In genomic region chr13:113770441-113770840, GRCh38 we compare ENCODE assay signal across 13 cellular contexts. TPM values are rescaled to one million over a fixed set of nuclear protein-coding genes. Genes with fewer than 3 reads are reported as not detected.
DNase-seq lines count a peak whose midpoint lies in the region; ATAC-seq and TF ChIP-seq lines count a peak whose summit lies in the region.
"Had no signal": no experiment of that assay in that cellular context is flagged by ENCODE, and none has a peak within 500 bp of the region (broad histone marks: within the 10 kb centered on the region; RNA-seq: fewer than 3 reads in every experiment).

No MANE protein-coding gene starts in this region.

- no peaks in the 10 kb centered on the region for H3K36me3 Mint-ChIP-seq in endodermal cell (ENCODE audit: low read depth)
- no peaks in the 10 kb centered on the region for H3K36me3 Mint-ChIP-seq in activated T-cell treated with anti-CD3 and anti-CD28 coated beads, Interleukin-2, amount 50 U/mL, for 24 hours (ENCODE audit: low read depth)
- H3K36me3 Mint-ChIP-seq: CD4-positive, CD25-positive, alpha-beta regulatory T cell had no signal

- ATAC-seq in upper lobe of right lung: no peak
- no peak for ATAC-seq in HG03095 (IDR thresholded peaks at IDR 0.05; ENCODE audit: unreplicated experiment)
- ATAC-seq: HCT116 had no signal

- H3K79me2 ChIP-seq in osteoblast (ENCODE audit: insufficient read depth, low read length): no peaks in the 10 kb centered on the region

- H3K27ac ChIP-seq in endodermal cell (ENCODE audit: low read depth, low read length) (no peak overlapping the region), osteoblast (ENCODE audit: low read depth, low read length) (no peak overlapping the region), upper lobe of right lung (no peak overlapping the region)
- H3K27ac ChIP-seq: 22Rv1 had no signal

- H3K27me3 ChIP-seq in endodermal cell (ENCODE audit: control insufficient read depth, insufficient read depth, low read length, poor library complexity, severe bottlenecking): peaks cover 4% of the 10 kb centered on the region
- H3K27me3 ChIP-seq in osteoblast (ENCODE audit: insufficient read depth, low read length): peaks cover 3% of the 10 kb centered on the region
- no peaks in the 10 kb centered on the region for H3K27me3 ChIP-seq in upper lobe of right lung

- TF ChIP-seq CTCF in endodermal cell (conservative IDR thresholded peaks at IDR 0.05): no peak
- TF ChIP-seq CTCF in osteoblast (IDR thresholded peaks at IDR 0.05; ENCODE audit: extremely low read depth, low read depth, low read length): no peak
- TF ChIP-seq CTCF in upper lobe of right lung (IDR thresholded peaks at IDR 0.05): no peak

- H3K36me3 ChIP-seq in endodermal cell (ENCODE audit: control insufficient read depth, insufficient read depth, low read length): no peaks in the 10 kb centered on the region
- no peaks in the 10 kb centered on the region for H3K36me3 ChIP-seq in osteoblast (ENCODE audit: insufficient read depth, low read length)
- H3K36me3 ChIP-seq in upper lobe of right lung: no peaks in the 10 kb centered on the region

- 81 to 98% methylated on average over 6 to 8 of the region's 8 CpGs for WGBS in endodermal cell (ENCODE audit: insufficient coverage in 1 of 2, insufficient read length in 1 of 2), 2 experiments

- intact Hi-C loops in upper lobe of right lung (cut with DNase I): no loop called here

- peaks cover 3% of the 10 kb centered on the region for H3K4me1 Mint-ChIP-seq in endodermal cell
- H3K4me1 Mint-ChIP-seq in activated T-cell treated with anti-CD3 and anti-CD28 coated beads, Interleukin-2, amount 50 U/mL, for 24 hours (ENCODE audit: low read depth): peaks cover 12% of the 10 kb centered on the region

- no peak overlapping the region for H2AFZ ChIP-seq in osteoblast (ENCODE audit: low read length)

- H3K27me3 Mint-ChIP-seq in endodermal cell (ENCODE audit: insufficient read depth): peaks cover 1% of the 10 kb centered on the region
- peaks cover 8% of the 10 kb centered on the region for H3K27me3 Mint-ChIP-seq in activated T-cell treated with anti-CD3 and anti-CD28 coated beads, Interleukin-2, amount 50 U/mL, for 24 hours
- H3K27me3 Mint-ChIP-seq: CD4-positive, CD25-positive, alpha-beta regulatory T cell had no signal

- H3K4me1 ChIP-seq in endodermal cell (ENCODE audit: control insufficient read depth, insufficient read depth, low read length): no peaks in the 10 kb centered on the region
- peaks cover 12% of the 10 kb centered on the region for H3K4me1 ChIP-seq in osteoblast (ENCODE audit: insufficient read depth, low read length)
- H3K4me1 ChIP-seq in upper lobe of right lung: no peaks in the 10 kb centered on the region

- H4K20me1 ChIP-seq in osteoblast (ENCODE audit: insufficient read depth, low read length): no peaks in the 10 kb centered on the region

- no peak overlapping the region for H3K4me3 Mint-ChIP-seq in endodermal cell
- H3K4me3 Mint-ChIP-seq in activated T-cell treated with anti-CD3 and anti-CD28 coated beads, Interleukin-2, amount 50 U/mL, for 24 hours: no peak overlapping the region

- H3K4me3 ChIP-seq in endodermal cell (ENCODE audit: low read length) (no peak overlapping the region), osteoblast (ENCODE audit: insufficient read depth, low read length) (no peak overlapping the region), upper lobe of right lung (no peak overlapping the region)

- H3K27ac Mint-ChIP-seq in endodermal cell: no peak overlapping the region
- no peak overlapping the region for H3K27ac Mint-ChIP-seq in activated T-cell treated with anti-CD3 and anti-CD28 coated beads, Interleukin-2, amount 50 U/mL, for 24 hours
- H3K27ac Mint-ChIP-seq: CD4-positive, CD25-positive, alpha-beta regulatory T cell had no signal

- H3K4me2 ChIP-seq in osteoblast (ENCODE audit: insufficient read depth, low read length): no peak overlapping the region

- peak; percentile 53 for DNase-seq in activated effector memory CD4-positive, alpha-beta T cell treated with anti-CD3 and anti-CD28 coated beads, Interleukin-2, amount 50 U/mL, for 16 hours
- no peak for DNase-seq in activated effector memory CD4-positive, alpha-beta T cell treated with Interleukin-2 at 50 U/mL for 16 hours
- peak; percentile 24 for DNase-seq in endodermal cell
- DNase-seq in osteoblast (ENCODE audit: insufficient read length, low spot score, missing footprints): peak; percentile 81
- DNase-seq in upper lobe of right lung: peak; percentile 32
- DNase-seq in activated T-cell treated with anti-CD3 and anti-CD28 coated beads, Interleukin-2, amount 50 U/mL, for 24 hours: no peak
- DNase-seq in MV-4-11 (lab: John Stamatoyannopoulos, UW): no peak
- DNase-seq: CD4-positive, CD25-positive, alpha-beta regulatory T cell; DMS53; GF-D8 had no signal

- H3K9me3 Mint-ChIP-seq in endodermal cell: peaks cover 4% of the 10 kb centered on the region
- H3K9me3 Mint-ChIP-seq in activated T-cell treated with anti-CD3 and anti-CD28 coated beads, Interleukin-2, amount 50 U/mL, for 24 hours: peaks cover 5% of the 10 kb centered on the region

- H3K9me3 ChIP-seq in endodermal cell (ENCODE audit: control insufficient read depth, low read length) (no peaks in the 10 kb centered on the region), osteoblast (ENCODE audit: low read depth, low read length) (peaks cover 4% of the 10 kb centered on the region), upper lobe of right lung (no peaks in the 10 kb centered on the region)

- H3K9ac ChIP-seq in endodermal cell (ENCODE audit: extremely low read depth, low read length, poor library complexity, severe bottlenecking): no peak overlapping the region

RNA-seq across cellular contexts. Expression of gene TMEM255B, which starts 11.4 kb away (rescaled TPM):
- total RNA-seq in endodermal cell (1 to 10 TPM in 1 of 2 donors, under 1 TPM in 1; 0.55 to 2.1 TPM), osteoblast (1.8 and 2.9 TPM in 2 replicates), upper lobe of right lung (43.6 TPM)
- 2.4 TPM for polyA plus RNA-seq in endodermal cell (2013, experiment 1 of 2)
- polyA plus RNA-seq in endodermal cell (2013, experiment 2 of 2): 1.9 TPM

Comparison
In these comparisons a context has a peak if more than half of its experiments do, and no peak if none do; other contexts are left out.
1. DNase-seq: peak in activated effector memory CD4-positive, alpha-beta T cell treated with anti-CD3 and anti-CD28 coated beads, Interleukin-2, amount 50 U/mL, for 16 hours (single experiment), endodermal cell (single experiment), osteoblast (single experiment) and upper lobe of right lung (single experiment); none in activated effector memory CD4-positive, alpha-beta T cell treated with Interleukin-2 at 50 U/mL for 16 hours (single experiment), activated T-cell treated with anti-CD3 and anti-CD28 coated beads, Interleukin-2, amount 50 U/mL, for 24 hours (single experiment) and MV-4-11 (single experiment).
2. RNA of gene TMEM255B, which starts 11.4 kb away (total RNA-seq): 43.6 TPM in upper lobe of right lung (single experiment); 0.55 to 2.1 TPM in endodermal cell and 1.8 to 2.9 TPM in osteoblast; every median in the first group is over 10 times any median in the second.